In the genomic region with DNA sequence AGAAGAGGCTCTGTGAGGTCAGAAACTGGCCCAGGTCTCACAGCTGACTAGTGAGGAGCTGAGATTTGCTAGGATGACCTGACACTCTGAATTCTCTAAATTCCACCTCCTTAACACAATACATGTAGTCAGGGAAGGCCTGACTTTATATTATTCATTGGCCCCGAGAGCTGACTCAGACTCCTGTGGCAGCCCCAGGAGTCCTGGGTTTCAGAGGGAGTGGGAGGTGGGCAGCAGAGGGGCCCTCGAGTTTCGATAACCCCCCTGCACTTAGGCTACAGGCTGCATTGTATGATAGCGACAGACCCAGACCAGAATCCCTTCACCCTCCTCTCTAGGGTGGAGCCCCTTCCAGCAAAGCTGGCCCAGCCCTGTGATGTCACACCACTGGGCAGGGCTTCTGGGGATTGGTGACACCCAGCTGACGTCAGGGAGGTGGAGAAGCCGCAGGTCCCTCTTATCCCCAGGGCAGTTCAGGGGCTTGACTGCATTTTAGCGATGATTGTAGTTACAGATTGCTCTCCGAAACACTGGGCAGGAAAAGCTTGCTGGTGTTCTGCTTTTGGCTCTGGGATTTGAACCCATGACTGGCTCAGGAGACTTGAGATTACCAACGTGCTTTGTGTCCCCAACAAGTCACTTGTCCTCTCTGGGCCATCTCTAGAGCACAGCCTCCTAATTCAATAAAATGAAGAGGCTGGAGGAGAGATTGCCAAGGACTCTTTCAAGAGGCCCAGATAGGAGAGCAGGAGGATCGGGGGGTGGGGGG, we compare ENCODE assay signal across 2 cellular contexts.
TF ChIP-seq lines count a peak whose summit lies in the region.

No MANE protein-coding gene starts in this region.

TF ChIP-seq in HEK293, 187 proteins besides CTCF, POLR2A, EP300 and RAD21 (continues in another document):
- TF ChIP-seq ZNF76 (tag by site-specific recombination; IDR thresholded peaks at IDR 0.05; ENCODE audit: borderline replicate concordance, low read depth) (0 out of 2 replicates have a peak, but pooled peaks have one; percentile 15), SCRT1 (tag by site-specific recombination; IDR thresholded peaks at IDR 0.05; ENCODE audit: borderline replicate concordance) (peak; percentile 50; the same call in 1 of the 2 replicates), SCRT2 (tag by site-specific recombination; IDR thresholded peaks at IDR 0.05) (peak; percentile 79), KLF1 (tag by site-specific recombination; IDR thresholded peaks at IDR 0.05) (peak; percentile 88), ZNF302 (tag by site-specific recombination; IDR thresholded peaks at IDR 0.05; ENCODE audit: low read depth) (no peak), ZBTB48 (tag by site-specific recombination; IDR thresholded peaks at IDR 0.05) (peak; percentile 58; the same call in 1 of the 2 replicates), ZNF16 (tag by site-specific recombination; IDR thresholded peaks at IDR 0.05; ENCODE audit: low read depth) (no peak; the same call in 1 of the 2 replicates), ZNF600 (tag by site-specific recombination; IDR thresholded peaks at IDR 0.05) (0 out of 2 replicates have a peak, but pooled peaks have one; percentile 26), ZXDB (tag by site-specific recombination; IDR thresholded peaks at IDR 0.05) (peak; percentile 63; the same call in 1 of the 2 replicates), FEZF1 (tag by site-specific recombination; IDR thresholded peaks at IDR 0.05) (no peak), ZBTB17 (tag by site-specific recombination; IDR thresholded peaks at IDR 0.05) (peak; percentile 30; the same call in 1 of the 2 replicates), ZNF335 (tag by site-specific recombination; conservative IDR thresholded peaks at IDR 0.05) (peak; percentile 42; the same call in 1 of the 2 replicates), ZBTB21 (tag by site-specific recombination; IDR thresholded peaks at IDR 0.05) (peak; percentile 96), SP2 (tag by site-specific recombination; IDR thresholded peaks at IDR 0.05) (peak; percentile 48), ZNF785 (tag by site-specific recombination; IDR thresholded peaks at IDR 0.05) (no peak), ZNF629 (tag by site-specific recombination; IDR thresholded peaks at IDR 0.05) (peak; percentile 98), SP3 (tag by site-specific recombination; IDR thresholded peaks at IDR 0.05) (peak; percentile 69; the same call in 1 of the 2 replicates), ZNF394 (tag by site-specific recombination; IDR thresholded peaks at IDR 0.05; ENCODE audit: borderline replicate concordance) (peak; percentile 72), ZNF311 (tag by site-specific recombination; IDR thresholded peaks at IDR 0.05; ENCODE audit: borderline replicate concordance) (no peak), ZNF664 (tag by site-specific recombination; IDR thresholded peaks at IDR 0.05) (peak; percentile 35; the same call in 1 of the 2 replicates)
- TF ChIP-seq, protein P1, sequence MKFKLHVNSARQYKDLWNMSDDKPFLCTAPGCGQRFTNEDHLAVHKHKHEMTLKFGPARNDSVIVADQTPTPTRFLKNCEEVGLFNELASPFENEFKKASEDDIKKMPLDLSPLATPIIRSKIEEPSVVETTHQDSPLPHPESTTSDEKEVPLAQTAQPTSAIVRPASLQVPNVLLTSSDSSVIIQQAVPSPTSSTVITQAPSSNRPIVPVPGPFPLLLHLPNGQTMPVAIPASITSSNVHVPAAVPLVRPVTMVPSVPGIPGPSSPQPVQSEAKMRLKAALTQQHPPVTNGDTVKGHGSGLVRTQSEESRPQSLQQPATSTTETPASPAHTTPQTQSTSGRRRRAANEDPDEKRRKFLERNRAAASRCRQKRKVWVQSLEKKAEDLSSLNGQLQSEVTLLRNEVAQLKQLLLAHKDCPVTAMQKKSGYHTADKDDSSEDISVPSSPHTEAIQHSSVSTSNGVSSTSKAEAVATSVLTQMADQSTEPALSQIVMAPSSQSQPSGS (tag by site-specific recombination; IDR thresholded peaks at IDR 0.05; ENCODE audit: low read depth), result peak; percentile 91
- TF ChIP-seq, protein P2, sequence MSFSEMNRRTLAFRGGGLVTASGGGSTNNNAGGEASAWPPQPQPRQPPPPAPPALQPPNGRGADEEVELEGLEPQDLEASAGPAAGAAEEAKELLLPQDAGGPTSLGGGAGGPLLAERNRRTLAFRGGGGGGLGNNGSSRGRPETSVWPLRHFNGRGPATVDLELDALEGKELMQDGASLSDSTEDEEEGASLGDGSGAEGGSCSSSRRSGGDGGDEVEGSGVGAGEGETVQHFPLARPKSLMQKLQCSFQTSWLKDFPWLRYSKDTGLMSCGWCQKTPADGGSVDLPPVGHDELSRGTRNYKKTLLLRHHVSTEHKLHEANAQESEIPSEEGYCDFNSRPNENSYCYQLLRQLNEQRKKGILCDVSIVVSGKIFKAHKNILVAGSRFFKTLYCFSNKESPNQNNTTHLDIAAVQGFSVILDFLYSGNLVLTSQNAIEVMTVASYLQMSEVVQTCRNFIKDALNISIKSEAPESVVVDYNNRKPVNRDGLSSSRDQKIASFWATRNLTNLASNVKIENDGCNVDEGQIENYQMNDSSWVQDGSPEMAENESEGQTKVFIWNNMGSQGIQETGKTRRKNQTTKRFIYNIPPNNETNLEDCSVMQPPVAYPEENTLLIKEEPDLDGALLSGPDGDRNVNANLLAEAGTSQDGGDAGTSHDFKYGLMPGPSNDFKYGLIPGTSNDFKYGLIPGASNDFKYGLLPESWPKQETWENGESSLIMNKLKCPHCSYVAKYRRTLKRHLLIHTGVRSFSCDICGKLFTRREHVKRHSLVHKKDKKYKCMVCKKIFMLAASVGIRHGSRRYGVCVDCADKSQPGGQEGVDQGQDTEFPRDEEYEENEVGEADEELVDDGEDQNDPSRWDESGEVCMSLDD (tag by site-specific recombination; IDR thresholded peaks at IDR 0.05), result 0 out of 2 replicates have a peak, but pooled peaks have one; percentile 23
- TF ChIP-seq, protein P3, sequence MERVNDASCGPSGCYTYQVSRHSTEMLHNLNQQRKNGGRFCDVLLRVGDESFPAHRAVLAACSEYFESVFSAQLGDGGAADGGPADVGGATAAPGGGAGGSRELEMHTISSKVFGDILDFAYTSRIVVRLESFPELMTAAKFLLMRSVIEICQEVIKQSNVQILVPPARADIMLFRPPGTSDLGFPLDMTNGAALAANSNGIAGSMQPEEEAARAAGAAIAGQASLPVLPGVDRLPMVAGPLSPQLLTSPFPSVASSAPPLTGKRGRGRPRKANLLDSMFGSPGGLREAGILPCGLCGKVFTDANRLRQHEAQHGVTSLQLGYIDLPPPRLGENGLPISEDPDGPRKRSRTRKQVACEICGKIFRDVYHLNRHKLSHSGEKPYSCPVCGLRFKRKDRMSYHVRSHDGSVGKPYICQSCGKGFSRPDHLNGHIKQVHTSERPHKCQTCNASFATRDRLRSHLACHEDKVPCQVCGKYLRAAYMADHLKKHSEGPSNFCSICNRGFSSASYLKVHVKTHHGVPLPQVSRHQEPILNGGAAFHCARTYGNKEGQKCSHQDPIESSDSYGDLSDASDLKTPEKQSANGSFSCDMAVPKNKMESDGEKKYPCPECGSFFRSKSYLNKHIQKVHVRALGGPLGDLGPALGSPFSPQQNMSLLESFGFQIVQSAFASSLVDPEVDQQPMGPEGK (tag by site-specific recombination; IDR thresholded peaks at IDR 0.05), result no peak; the same call in 1 of the 2 replicates

TF ChIP-seq in H1, 55 proteins besides CTCF, POLR2A, EP300 and RAD21:
- TF ChIP-seq GABPA (IDR thresholded peaks at IDR 0.05; ENCODE audit: borderline replicate concordance, insufficient read depth, low read length) (no peak), CREB1 (IDR thresholded peaks at IDR 0.05) (peak; percentile 95), TCF12 (IDR thresholded peaks at IDR 0.05; ENCODE audit: low read depth, low read length) (no peak), TBP (IDR thresholded peaks at IDR 0.05; ENCODE audit: low read depth, low read length) (peak; percentile 57), ASH2L (IDR thresholded peaks at IDR 0.05; ENCODE audit: low read length) (peak; percentile 49), TAF1 (IDR thresholded peaks at IDR 0.05; ENCODE audit: low read depth, low read length) (0 out of 2 replicates have a peak, but pooled peaks have one; percentile 13), ZNF274 (IDR thresholded peaks at IDR 0.05; ENCODE audit: borderline replicate concordance, extremely low read depth, low read length) (no peak), SIRT6 (IDR thresholded peaks at IDR 0.05; ENCODE audit: low read length) (no peak), CBX5 (IDR thresholded peaks at IDR 0.05; ENCODE audit: low read depth, low read length) (no peak), PHF8 (conservative IDR thresholded peaks at IDR 0.05; ENCODE audit: low read depth, low read length) (no peak), RNF2 (IDR thresholded peaks at IDR 0.05; ENCODE audit: borderline replicate concordance, low read depth, low read length, missing control alignments, poor library complexity, severe bottlenecking) (no peak), HDAC2 (IDR thresholded peaks at IDR 0.05; ENCODE audit: borderline replicate concordance in 1 of 2, low read depth in 2 of 2, low read length in 2 of 2) (no peak), KDM4A (IDR thresholded peaks at IDR 0.05; ENCODE audit: low read depth, low read length, severe bottlenecking) (no peak), TAF7 (optimal IDR thresholded peaks at IDR 0.05; ENCODE audit: borderline replicate concordance, low read depth, low read length) (no peak), HDAC6 (IDR thresholded peaks at IDR 0.05; ENCODE audit: low read depth, low read length) (no peak), JUND (IDR thresholded peaks at IDR 0.05; ENCODE audit: low read length) (peak; percentile 56), MAFK (IDR thresholded peaks at IDR 0.05; ENCODE audit: low read depth, low read length) (no peak), JUN (IDR thresholded peaks at IDR 0.05; ENCODE audit: low read depth, low read length) (no peak), GTF2F1 (IDR thresholded peaks at IDR 0.05; ENCODE audit: borderline replicate concordance, low read depth, low read length) (no peak), FOSL1 (IDR thresholded peaks at IDR 0.05; ENCODE audit: insufficient read depth, low read depth, low read length) (no peak), RFX5 (IDR thresholded peaks at IDR 0.05; ENCODE audit: borderline replicate concordance, low read depth, low read length) (no peak), BRCA1 (IDR thresholded peaks at IDR 0.05; ENCODE audit: low read depth, low read length) (no peak), TEAD4 (IDR thresholded peaks at IDR 0.05; ENCODE audit: low read depth, low read length) (peak; percentile 90), BACH1 (IDR thresholded peaks at IDR 0.05; ENCODE audit: low read length) (0 out of 2 replicates have a peak, but pooled peaks have one; percentile 53), RBBP5 (IDR thresholded peaks at IDR 0.05; ENCODE audit: borderline replicate concordance, low read depth, low read length) (0 out of 2 replicates have a peak, but pooled peaks have one; percentile 45), CHD2 (IDR thresholded peaks at IDR 0.05; ENCODE audit: low read length) (no peak; the same call in 1 of the 2 replicates), RXRA (IDR thresholded peaks at IDR 0.05; ENCODE audit: insufficient read depth, low read depth, low read length) (no peak)
- TF ChIP-seq, protein P4, sequence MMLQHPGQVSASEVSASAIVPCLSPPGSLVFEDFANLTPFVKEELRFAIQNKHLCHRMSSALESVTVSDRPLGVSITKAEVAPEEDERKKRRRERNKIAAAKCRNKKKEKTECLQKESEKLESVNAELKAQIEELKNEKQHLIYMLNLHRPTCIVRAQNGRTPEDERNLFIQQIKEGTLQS (IDR thresholded peaks at IDR 0.05; ENCODE audit: insufficient read depth, low read depth, low read length), result no peak
- TF ChIP-seq, protein P1 (IDR thresholded peaks at IDR 0.05; ENCODE audit: low read length), result peak; percentile 54; the same call in 1 of the 2 replicates
- TF ChIP-seq, protein P5, sequence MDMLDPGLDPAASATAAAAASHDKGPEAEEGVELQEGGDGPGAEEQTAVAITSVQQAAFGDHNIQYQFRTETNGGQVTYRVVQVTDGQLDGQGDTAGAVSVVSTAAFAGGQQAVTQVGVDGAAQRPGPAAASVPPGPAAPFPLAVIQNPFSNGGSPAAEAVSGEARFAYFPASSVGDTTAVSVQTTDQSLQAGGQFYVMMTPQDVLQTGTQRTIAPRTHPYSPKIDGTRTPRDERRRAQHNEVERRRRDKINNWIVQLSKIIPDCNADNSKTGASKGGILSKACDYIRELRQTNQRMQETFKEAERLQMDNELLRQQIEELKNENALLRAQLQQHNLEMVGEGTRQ (IDR thresholded peaks at IDR 0.05; ENCODE audit: low read length), result 0 out of 2 replicates have a peak, but pooled peaks have one; percentile 14
- TF ChIP-seq, protein P6, sequence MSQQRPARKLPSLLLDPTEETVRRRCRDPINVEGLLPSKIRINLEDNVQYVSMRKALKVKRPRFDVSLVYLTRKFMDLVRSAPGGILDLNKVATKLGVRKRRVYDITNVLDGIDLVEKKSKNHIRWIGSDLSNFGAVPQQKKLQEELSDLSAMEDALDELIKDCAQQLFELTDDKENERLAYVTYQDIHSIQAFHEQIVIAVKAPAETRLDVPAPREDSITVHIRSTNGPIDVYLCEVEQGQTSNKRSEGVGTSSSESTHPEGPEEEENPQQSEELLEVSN (IDR thresholded peaks at IDR 0.05), result no peak
